Comparison of ENCODE assay signal across 1 cellular context in genomic region chr16:2761886-2762583, GRCh38.
TF ChIP-seq lines count a peak whose summit lies in the region.

No MANE protein-coding gene starts in this region.

TF ChIP-seq in GM12878, 131 proteins besides CTCF, POLR2A, EP300 and RAD21:
- TF ChIP-seq POLR2AphosphoS5 (IDR thresholded peaks at IDR 0.05; ENCODE audit: low read length) (peak; percentile 37), MEF2B (IDR thresholded peaks at IDR 0.05; ENCODE audit: partially characterized antibody, poor library complexity, severe bottlenecking) (no peak)
